21 cellular contexts compared by ENCODE assay signal in the genomic region with DNA sequence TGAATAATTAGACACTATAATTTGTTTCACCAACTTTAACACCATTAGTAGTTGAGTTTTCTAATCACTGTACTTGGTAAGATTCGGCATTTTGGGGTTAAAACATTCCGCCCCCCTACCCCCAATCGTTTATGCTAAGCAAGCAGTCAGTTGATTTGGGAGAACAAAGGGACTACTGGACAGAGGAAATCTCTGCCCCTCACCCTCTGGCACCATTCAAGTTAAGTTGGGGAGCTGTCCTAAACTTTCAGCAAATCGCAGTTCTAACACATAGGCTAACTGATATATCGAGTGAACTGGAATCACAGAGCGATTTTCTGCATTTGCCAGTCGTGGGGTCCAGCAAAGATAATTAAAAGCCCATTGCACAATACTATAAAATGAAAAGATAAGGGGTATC. TPM values are rescaled to one million over a fixed set of nuclear protein-coding genes. Genes with fewer than 3 reads are reported as not detected.
A peak's percentile ranks its signal among the peaks of the same experiment; 100 is the strongest.
DNase-seq lines count a peak whose midpoint lies in the region; ATAC-seq and TF ChIP-seq lines count a peak whose summit lies in the region.
"Had no signal": no experiment of that assay in that cellular context is flagged by ENCODE, and none has a peak within 500 bp of the region (broad histone marks: within the 10 kb centered on the region; RNA-seq: fewer than 3 reads in every experiment).

No MANE protein-coding gene starts in this region.

- H3K27me3 ChIP-seq in liver (ENCODE audit: control insufficient read depth in 4 of 4, insufficient read depth in 4 of 4, low read length in 3 of 4) = no peaks in the 10 kb centered on the region
- H3K27me3 ChIP-seq in stomach smooth muscle (ENCODE audit: control insufficient read depth in 1 of 2, insufficient read depth in 2 of 2, low read length in 2 of 2) = no peaks in the 10 kb centered on the region
- H3K27me3 ChIP-seq in Peyer's patch = no peaks in the 10 kb centered on the region
- H3K27me3 ChIP-seq: hepatocyte, pancreas, upper lobe of right lung had no signal

- TF ChIP-seq CTCF in cardiac fibroblast (IDR thresholded peaks at IDR 0.05; ENCODE audit: low read depth, low read length) (no peak), liver (IDR thresholded peaks at IDR 0.05; ENCODE audit: low read depth, low read length, missing input control) (no peak), Peyer's patch (IDR thresholded peaks at IDR 0.05) (no peak)

- H3K27ac Mint-ChIP-seq in activated naive CD8-positive, alpha-beta T cell = peak overlapping the region; percentile 41
- no peak overlapping the region for H3K27ac Mint-ChIP-seq in activated naive CD8-positive, alpha-beta T cell treated with anti-CD3 and anti-CD28 coated beads, Interleukin-2, amount 50 U/mL, for 24 hours
- H3K27ac Mint-ChIP-seq: stimulated activated memory B cell treated with anti-CD40 and anti-IgM and Interleukin-4, amounts not matched to agents 10 μg/mL and 1 μg/mL and 100 μg/mL, for 72 hours had no signal

- no peak overlapping the region for H3K9ac ChIP-seq in liver (ENCODE audit: low read depth in 1 of 2, low read length in 2 of 2)
- no peak overlapping the region for H3K9ac ChIP-seq in stomach smooth muscle (ENCODE audit: low read length in 2 of 2)

- TF ChIP-seq RAD21 in liver (IDR thresholded peaks at IDR 0.05) = no peak

- H3K9me3 Mint-ChIP-seq in activated naive CD8-positive, alpha-beta T cell (ENCODE audit: low read depth) = no peaks in the 10 kb centered on the region
- H3K9me3 Mint-ChIP-seq in activated naive CD8-positive, alpha-beta T cell treated with anti-CD3 and anti-CD28 coated beads, Interleukin-2, amount 50 U/mL, for 24 hours = no peaks in the 10 kb centered on the region
- H3K9me3 Mint-ChIP-seq: IgD-negative memory B cell; stimulated activated memory B cell treated with anti-CD40 and anti-IgM and Interleukin-4, amounts not matched to agents 10 μg/mL and 1 μg/mL and 100 μg/mL, for 72 hours had no signal

- TF ChIP-seq POLR2A in Peyer's patch (IDR thresholded peaks at IDR 0.05) = no peak

- no peaks in the 10 kb centered on the region for H3K36me3 ChIP-seq in liver (ENCODE audit: control insufficient read depth in 4 of 4, insufficient read depth in 3 of 4, low read depth in 1 of 4, low read length in 3 of 4)
- no peaks in the 10 kb centered on the region for H3K36me3 ChIP-seq in stomach smooth muscle (ENCODE audit: control insufficient read depth in 2 of 2, insufficient read depth in 2 of 2, low read length in 2 of 2)
- H3K36me3 ChIP-seq in Peyer's patch = no peaks in the 10 kb centered on the region
- H3K36me3 ChIP-seq: pancreas, spleen, upper lobe of right lung had no signal

- H3K27ac ChIP-seq in liver (ENCODE audit: low read depth in 1 of 2, low read length in 2 of 2) (no peak overlapping the region), stomach smooth muscle (ENCODE audit: low read length) (peak overlapping the region; percentile 100), Peyer's patch (no peak overlapping the region)
- H3K27ac ChIP-seq: hepatocyte, pancreas, upper lobe of right lung had no signal

- H3K4me3 ChIP-seq in cardiac fibroblast (replicated peaks in 1 of 2; ENCODE audit: low read depth in 2 of 2, low read length in 2 of 2) = no peak overlapping the region
- H3K4me3 ChIP-seq in liver (ENCODE audit: low read depth in 1 of 3, low read length in 3 of 3) = no peak overlapping the region
- H3K4me3 ChIP-seq in stomach smooth muscle (ENCODE audit: low read length in 2 of 2) = peak overlapping the region in 1 of 2 donors; percentile 16
- H3K4me3 ChIP-seq in Peyer's patch = no peak overlapping the region
- H3K4me3 ChIP-seq: hepatocyte, pancreas, spleen, upper lobe of right lung had no signal

- WGBS in liver = 77% methylated on average over 7 of the region's 7 CpGs

- H3K9me3 ChIP-seq in liver (ENCODE audit: control insufficient read depth in 4 of 4, low read length in 3 of 4) = no peaks in the 10 kb centered on the region
- no peaks in the 10 kb centered on the region for H3K9me3 ChIP-seq in stomach smooth muscle (ENCODE audit: control insufficient read depth in 2 of 2, low read length in 2 of 2)
- H3K9me3 ChIP-seq in Peyer's patch = no peaks in the 10 kb centered on the region
- H3K9me3 ChIP-seq: pancreas, spleen, upper lobe of right lung had no signal

- no peak overlapping the region for H3K4me3 Mint-ChIP-seq in activated naive CD8-positive, alpha-beta T cell
- no peak overlapping the region for H3K4me3 Mint-ChIP-seq in activated naive CD8-positive, alpha-beta T cell treated with anti-CD3 and anti-CD28 coated beads, Interleukin-2, amount 50 U/mL, for 24 hours
- H3K4me3 Mint-ChIP-seq: CD14-positive monocyte; stimulated activated memory B cell treated with anti-CD40 and anti-IgM and Interleukin-4, amounts not matched to agents 10 μg/mL and 1 μg/mL and 100 μg/mL, for 72 hours had no signal

- H3K4me1 Mint-ChIP-seq in activated naive CD8-positive, alpha-beta T cell (ENCODE audit: low read depth) = peaks cover 92% of the 10 kb centered on the region
- peaks cover 86% of the 10 kb centered on the region for H3K4me1 Mint-ChIP-seq in activated naive CD8-positive, alpha-beta T cell treated with anti-CD3 and anti-CD28 coated beads, Interleukin-2, amount 50 U/mL, for 24 hours

- H3K27me3 Mint-ChIP-seq in activated naive CD8-positive, alpha-beta T cell = no peaks in the 10 kb centered on the region
- H3K27me3 Mint-ChIP-seq in activated naive CD8-positive, alpha-beta T cell treated with anti-CD3 and anti-CD28 coated beads, Interleukin-2, amount 50 U/mL, for 24 hours = no peaks in the 10 kb centered on the region
- H3K27me3 Mint-ChIP-seq: IgD-negative memory B cell; stimulated activated memory B cell treated with anti-CD40 and anti-IgM and Interleukin-4, amounts not matched to agents 10 μg/mL and 1 μg/mL and 100 μg/mL, for 72 hours had no signal

- H3K4me1 ChIP-seq in liver (ENCODE audit: control insufficient read depth in 4 of 4, insufficient read depth in 4 of 4, low read length in 3 of 4) (peaks cover 11 to 44% (median 33%) of the 10 kb centered on the region in 4 donors), stomach smooth muscle (ENCODE audit: control insufficient read depth, insufficient read depth, low read length) (peaks cover 40% of the 10 kb centered on the region), Peyer's patch (peaks cover 0 to 19% (median 0%) of the 10 kb centered on the region in 4 donors)

- H3K36me3 Mint-ChIP-seq in activated naive CD8-positive, alpha-beta T cell = peaks cover 9% of the 10 kb centered on the region
- no peaks in the 10 kb centered on the region for H3K36me3 Mint-ChIP-seq in activated naive CD8-positive, alpha-beta T cell treated with anti-CD3 and anti-CD28 coated beads, Interleukin-2, amount 50 U/mL, for 24 hours (ENCODE audit: low read depth)

- no peak for ATAC-seq in activated naive CD8-positive, alpha-beta T cell treated with anti-CD3 and anti-CD28 coated beads, Interleukin-2, amount 50 U/mL, for 24 hours
- no peak for ATAC-seq in HG02678 (IDR thresholded peaks at IDR 0.05; ENCODE audit: unreplicated experiment)
- ATAC-seq: pancreas; stimulated activated memory B cell treated with anti-CD40 and anti-IgM and Interleukin-4, amounts not matched to agents 10 μg/mL and 1 μg/mL and 100 μg/mL, for 72 hours; upper lobe of right lung had no signal

- DNase-seq in activated naive CD8-positive, alpha-beta T cell treated with anti-CD3 and anti-CD28 coated beads, Interleukin-2, amount 50 U/mL, for 24 hours = no peak
- peak; percentile 31 to 51 for DNase-seq in cardiac fibroblast (ENCODE audit: low read depth in 2 of 2)
- no peak for DNase-seq in Peyer's patch
- DNase-seq in HK-2 (ENCODE audit: unreplicated experiment) = no peak
- DNase-seq: 8988T; activated CD4-positive, CD25-positive, alpha-beta regulatory T cell; activated gamma-delta T cell; DMS53; NCI-H748 treated with DMSO at 0.1 percent for 48 hours; pancreas; spleen; T-helper 1 cell; upper lobe of right lung had no signal

TF ChIP-seq in liver, 16 proteins besides CTCF, POLR2A, EP300 and RAD21 (continues in another document):
- TF ChIP-seq, protein P1, sequence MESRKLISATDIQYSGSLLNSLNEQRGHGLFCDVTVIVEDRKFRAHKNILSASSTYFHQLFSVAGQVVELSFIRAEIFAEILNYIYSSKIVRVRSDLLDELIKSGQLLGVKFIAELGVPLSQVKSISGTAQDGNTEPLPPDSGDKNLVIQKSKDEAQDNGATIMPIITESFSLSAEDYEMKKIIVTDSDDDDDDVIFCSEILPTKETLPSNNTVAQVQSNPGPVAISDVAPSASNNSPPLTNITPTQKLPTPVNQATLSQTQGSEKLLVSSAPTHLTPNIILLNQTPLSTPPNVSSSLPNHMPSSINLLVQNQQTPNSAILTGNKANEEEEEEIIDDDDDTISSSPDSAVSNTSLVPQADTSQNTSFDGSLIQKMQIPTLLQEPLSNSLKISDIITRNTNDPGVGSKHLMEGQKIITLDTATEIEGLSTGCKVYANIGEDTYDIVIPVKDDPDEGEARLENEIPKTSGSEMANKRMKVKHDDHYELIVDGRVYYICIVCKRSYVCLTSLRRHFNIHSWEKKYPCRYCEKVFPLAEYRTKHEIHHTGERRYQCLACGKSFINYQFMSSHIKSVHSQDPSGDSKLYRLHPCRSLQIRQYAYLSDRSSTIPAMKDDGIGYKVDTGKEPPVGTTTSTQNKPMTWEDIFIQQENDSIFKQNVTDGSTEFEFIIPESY (IDR thresholded peaks at IDR 0.05) = no peak
- TF ChIP-seq SP1 (IDR thresholded peaks at IDR 0.05) = no peak
- TF ChIP-seq FOXA1 (IDR thresholded peaks at IDR 0.05) = no peak

RNA-seq across cellular contexts. Expression of a gene that starts 5.6 kb away (rescaled TPM):
- total RNA-seq in liver (10 to 100 TPM in 1 of 2 donors, 1 to 10 TPM in 1; 5.1 to 11.5 TPM), Peyer's patch (10 to 100 TPM; 22.5 to 63.5 (median 37.1) TPM)
- polyA plus RNA-seq in liver = 1 to 10 TPM; 1.9 to 3.8 TPM

Comparison
In these comparisons a context has a peak if more than half of its experiments do, and no peak if none do; other contexts are left out.
1. DNase-seq: peak in cardiac fibroblast (2 of 2); none in activated naive CD8-positive, alpha-beta T cell treated with anti-CD3 and anti-CD28 coated beads, Interleukin-2, amount 50 U/mL, for 24 hours (single experiment), Peyer's patch (0 of 3) and HK-2 (single experiment).